ENCODE assay signal across 38 cellular contexts in genomic region chr9:26658476-26658875, GRCh38.
"Had no signal": no experiment of that assay in that cellular context is flagged by ENCODE, and none has a peak within 500 bp of the region (broad histone marks: within the 10 kb centered on the region; RNA-seq: fewer than 3 reads in every experiment).

No MANE protein-coding gene starts in this region.

- H3K4me1 Mint-ChIP-seq: activated naive CD4-positive, alpha-beta T cell treated with anti-CD3 and anti-CD28 coated beads, Interleukin-2, amount 10 ng/mL, durations not matched to agents 7 days and 5 days; activated naive CD4-positive, alpha-beta T cell treated with anti-CD3 and anti-CD28 coated beads, Interleukin-2, amount 50 U/mL, for 24 hours; activated naive CD8-positive, alpha-beta T cell treated with anti-CD3 and anti-CD28 coated beads for 36 hours; activated naive CD8-positive, alpha-beta T cell treated with anti-CD3 and anti-CD28 coated beads, Interleukin-2, amount 10 ng/mL, durations not matched to agents 7 days and 5 days; activated naive CD8-positive, alpha-beta T cell treated with anti-CD3 and anti-CD28 coated beads, Interleukin-2, amount 50 U/mL, for 24 hours; activated T-helper 17 cell treated with anti-CD3 and anti-CD28 coated beads, Interleukin-2, amount 50 U/mL, for 72 hours; central memory CD8-positive, alpha-beta T cell had no signal

- H3K36me3 ChIP-seq: adrenal gland, ascending aorta, brain microvascular endothelial cell, breast epithelium, cardiac muscle cell had no signal

- H3K27me3 ChIP-seq: adrenal gland, ascending aorta, body of pancreas, brain microvascular endothelial cell, breast epithelium, cardiac muscle cell had no signal

- ATAC-seq: activated naive CD4-positive, alpha-beta T cell treated with anti-CD3 and anti-CD28 coated beads, Interleukin-2, amount 50 U/mL, for 72 hours; activated naive CD8-positive, alpha-beta T cell treated with anti-CD3 and anti-CD28 coated beads, Interleukin-2, amount 50 U/mL, for 24 hours; activated T-cell treated with anti-CD3 and anti-CD28 coated beads, Interleukin-2, amount 50 U/mL, for 4 hours; activated T-cell treated with anti-CD3 and anti-CD28 coated beads, Interleukin-2, amount 50 U/mL, for 72 hours; activated T-helper 17 cell treated with anti-CD3 and anti-CD28 coated beads, Interleukin-2, amount 50 U/mL, for 72 hours; body of pancreas had no signal

- H3K9me3 Mint-ChIP-seq: activated T-cell treated with anti-CD3 and anti-CD28 coated beads, Interleukin-2, amount 50 U/mL, for 24 hours; activated T-cell treated with anti-CD3 and anti-CD28 coated beads, Interleukin-2, amount 50 U/mL, for 4 hours; activated T-helper 1 cell treated with anti-CD3 and anti-CD28 coated beads, Interleukin-12 subunit alpha, Interleukin-12 subunit beta, Interleukin-2, Interleukin-4 antibody, amounts not matched to agents 30 ng/mL and 10 ng/mL and 1 ng/mL, durations not matched to agents 14 hours and 24 hours and 36 hours; activated T-helper 17 cell treated with anti-CD3 and anti-CD28 coated beads, Interleukin-2, amount 50 U/mL, for 72 hours; activated T-helper 2 cell treated with anti-CD3 and anti-CD28 coated beads, Interferon-gamma antibody, Interleukin-2, Interleukin-4, amounts not matched to agents 10 μg/mL and 5 μg/mL and 100 μg/mL, durations not matched to agents 14 hours and 24 hours and 36 hours had no signal

- H3K9me3 ChIP-seq: adrenal gland, ascending aorta, body of pancreas, breast epithelium had no signal

- DNase-seq: activated effector memory CD4-positive, alpha-beta T cell treated with anti-CD3 and anti-CD28 coated beads, Interleukin-2, amount 50 U/mL, for 16 hours; activated effector memory CD4-positive, alpha-beta T cell treated with Interleukin-2 at 50 U/mL for 16 hours; activated gamma-delta T cell; activated gamma-delta T cell treated with Interleukin-2 at 50 U/mL for 16 hours; activated naive CD4-positive, alpha-beta T cell; activated naive CD4-positive, alpha-beta T cell treated with anti-CD3 and anti-CD28 coated beads for 36 hours; activated naive CD4-positive, alpha-beta T cell treated with anti-CD3 and anti-CD28 coated beads, Interleukin-2, amount 10 ng/mL, durations not matched to agents 7 days and 5 days; activated naive CD4-positive, alpha-beta T cell treated with anti-CD3 and anti-CD28 coated beads, Interleukin-2, amount 50 U/mL, for 16 hours; activated naive CD4-positive, alpha-beta T cell treated with Interleukin-2 at 50 U/mL for 16 hours; activated naive CD8-positive, alpha-beta T cell treated with anti-CD3 and anti-CD28 coated beads for 36 hours; activated naive CD8-positive, alpha-beta T cell treated with anti-CD3 and anti-CD28 coated beads, Interleukin-2, amount 10 ng/mL, durations not matched to agents 7 days and 5 days; activated naive CD8-positive, alpha-beta T cell treated with anti-CD3 and anti-CD28 coated beads, Interleukin-2, amount 50 U/mL, for 24 hours; activated T-cell treated with anti-CD3 and anti-CD28 coated beads for 4 hours; activated T-cell treated with anti-CD3 and anti-CD28 coated beads, Interleukin-2, amount 50 U/mL, for 1 hour; activated T-cell treated with anti-CD3 and anti-CD28 coated beads, Interleukin-2, amount 50 U/mL, for 24 hours; activated T-cell treated with anti-CD3 and anti-CD28 coated beads, Interleukin-2, amount 50 U/mL, for 4 hours; activated T-cell treated with anti-CD3 and anti-CD28 coated beads, Interleukin-2, amount 50 U/mL, for 48 hours; activated T-cell treated with anti-CD3 and anti-CD28 coated beads, Interleukin-2, amount 50 U/mL, for 72 hours; adrenal gland; amniotic stem cell; anterior cingulate cortex; aorta; body of pancreas; brain microvascular endothelial cell; caudate nucleus; central memory CD4-positive, alpha-beta T cell; cerebellar nuclear complex had no signal

- H3K4me1 ChIP-seq: adrenal gland, body of pancreas, breast epithelium had no signal

- H3K4me3 Mint-ChIP-seq: activated naive CD4-positive, alpha-beta T cell treated with anti-CD3 and anti-CD28 coated beads for 36 hours; activated naive CD4-positive, alpha-beta T cell treated with anti-CD3 and anti-CD28 coated beads, Interleukin-2, amount 10 ng/mL, durations not matched to agents 7 days and 5 days; activated naive CD4-positive, alpha-beta T cell treated with anti-CD3 and anti-CD28 coated beads, Interleukin-2, amount 50 U/mL, for 24 hours; activated naive CD8-positive, alpha-beta T cell; activated naive CD8-positive, alpha-beta T cell treated with anti-CD3 and anti-CD28 coated beads for 36 hours; activated naive CD8-positive, alpha-beta T cell treated with anti-CD3 and anti-CD28 coated beads, Interleukin-2, amount 10 ng/mL, durations not matched to agents 7 days and 5 days; activated naive CD8-positive, alpha-beta T cell treated with anti-CD3 and anti-CD28 coated beads, Interleukin-2, amount 50 U/mL, for 24 hours; activated T-cell treated with anti-CD3 and anti-CD28 coated beads, Interleukin-2, amount 50 U/mL, for 24 hours; activated T-cell treated with anti-CD3 and anti-CD28 coated beads, Interleukin-2, amount 50 U/mL, for 4 hours; activated T-cell treated with anti-CD3 and anti-CD28 coated beads, Interleukin-2, amount 50 U/mL, for 72 hours; activated T-helper 1 cell treated with anti-CD3 and anti-CD28 coated beads, Interleukin-12 subunit alpha, Interleukin-12 subunit beta, Interleukin-2, Interleukin-4 antibody, amounts not matched to agents 30 ng/mL and 10 ng/mL and 1 ng/mL, durations not matched to agents 14 hours and 24 hours and 36 hours; activated T-helper 17 cell treated with anti-CD3 and anti-CD28 coated beads, Interleukin-2, amount 50 U/mL, for 72 hours; brain; central memory CD8-positive, alpha-beta T cell had no signal

- H3K27ac Mint-ChIP-seq: activated naive CD4-positive, alpha-beta T cell treated with anti-CD3 and anti-CD28 coated beads for 36 hours; activated naive CD4-positive, alpha-beta T cell treated with anti-CD3 and anti-CD28 coated beads, Interleukin-2, amount 10 ng/mL, durations not matched to agents 7 days and 5 days; activated naive CD4-positive, alpha-beta T cell treated with anti-CD3 and anti-CD28 coated beads, Interleukin-2, amount 50 U/mL, for 24 hours; activated naive CD4-positive, alpha-beta T cell treated with anti-CD3 and anti-CD28 coated beads, Interleukin-2, amount 50 U/mL, for 72 hours; activated naive CD8-positive, alpha-beta T cell; activated naive CD8-positive, alpha-beta T cell treated with anti-CD3 and anti-CD28 coated beads for 36 hours; activated naive CD8-positive, alpha-beta T cell treated with anti-CD3 and anti-CD28 coated beads, Interleukin-2, amount 10 ng/mL, durations not matched to agents 7 days and 5 days; activated naive CD8-positive, alpha-beta T cell treated with anti-CD3 and anti-CD28 coated beads, Interleukin-2, amount 50 U/mL, for 24 hours; activated T-cell treated with anti-CD3 and anti-CD28 coated beads, Interleukin-2, amount 50 U/mL, for 24 hours; activated T-cell treated with anti-CD3 and anti-CD28 coated beads, Interleukin-2, amount 50 U/mL, for 72 hours; activated T-helper 1 cell treated with anti-CD3 and anti-CD28 coated beads, Interleukin-12 subunit alpha, Interleukin-12 subunit beta, Interleukin-2, Interleukin-4 antibody, amounts not matched to agents 30 ng/mL and 10 ng/mL and 1 ng/mL, durations not matched to agents 14 hours and 24 hours and 36 hours; activated T-helper 17 cell treated with anti-CD3 and anti-CD28 coated beads, Interleukin-2, amount 50 U/mL, for 72 hours; activated T-helper 2 cell treated with anti-CD3 and anti-CD28 coated beads, Interferon-gamma antibody, Interleukin-2, Interleukin-4, amounts not matched to agents 10 μg/mL and 5 μg/mL and 100 μg/mL, durations not matched to agents 14 hours and 24 hours and 36 hours had no signal

- H3K4me3 ChIP-seq: adrenal gland, ascending aorta, body of pancreas, breast epithelium, cardiac muscle cell had no signal

- H3K36me3 Mint-ChIP-seq: activated naive CD4-positive, alpha-beta T cell treated with anti-CD3 and anti-CD28 coated beads, Interleukin-2, amount 10 ng/mL, durations not matched to agents 7 days and 5 days; activated naive CD4-positive, alpha-beta T cell treated with anti-CD3 and anti-CD28 coated beads, Interleukin-2, amount 50 U/mL, for 24 hours; activated naive CD4-positive, alpha-beta T cell treated with anti-CD3 and anti-CD28 coated beads, Interleukin-2, amount 50 U/mL, for 72 hours; activated naive CD8-positive, alpha-beta T cell; activated naive CD8-positive, alpha-beta T cell treated with anti-CD3 and anti-CD28 coated beads for 36 hours; activated naive CD8-positive, alpha-beta T cell treated with anti-CD3 and anti-CD28 coated beads, Interleukin-2, amount 10 ng/mL, durations not matched to agents 7 days and 5 days had no signal

- H3K27me3 Mint-ChIP-seq: activated naive CD4-positive, alpha-beta T cell treated with anti-CD3 and anti-CD28 coated beads, Interleukin-2, amount 10 ng/mL, durations not matched to agents 7 days and 5 days; activated naive CD8-positive, alpha-beta T cell treated with anti-CD3 and anti-CD28 coated beads for 36 hours; activated naive CD8-positive, alpha-beta T cell treated with anti-CD3 and anti-CD28 coated beads, Interleukin-2, amount 10 ng/mL, durations not matched to agents 7 days and 5 days; activated naive CD8-positive, alpha-beta T cell treated with anti-CD3 and anti-CD28 coated beads, Interleukin-2, amount 50 U/mL, for 24 hours; activated T-cell treated with anti-CD3 and anti-CD28 coated beads, Interleukin-2, amount 50 U/mL, for 24 hours; activated T-helper 17 cell treated with anti-CD3 and anti-CD28 coated beads, Interleukin-2, amount 50 U/mL, for 72 hours; brain; central memory CD8-positive, alpha-beta T cell had no signal

- H3K27ac ChIP-seq: adrenal gland, ascending aorta, body of pancreas, brain microvascular endothelial cell, breast epithelium, cardiac muscle cell had no signal
